ENCODE assay signal across 8 cellular contexts in genomic region chr20:53582574-53583351, GRCh38. TPM values are rescaled to one million over a fixed set of nuclear protein-coding genes. Genes with fewer than 3 reads are reported as not detected.
DNase-seq lines count a peak whose midpoint lies in the region; ATAC-seq and FAIRE-seq lines count a peak whose summit lies in the region.

No MANE protein-coding gene starts in this region.

- peaks cover 32% of the 10 kb centered on the region for H3K36me3 Mint-ChIP-seq in activated naive CD8-positive, alpha-beta T cell treated with anti-CD3 and anti-CD28 coated beads, Interleukin-2, amount 50 U/mL, for 24 hours (ENCODE audit: low read depth)
- peaks cover 8 to 26% (median 14%) of the 10 kb centered on the region in 3 donors for H3K36me3 Mint-ChIP-seq in immature natural killer cell

- no peaks in the 10 kb centered on the region for H3K9me3 Mint-ChIP-seq in activated naive CD8-positive, alpha-beta T cell treated with anti-CD3 and anti-CD28 coated beads, Interleukin-2, amount 50 U/mL, for 24 hours
- no peaks in the 10 kb centered on the region for H3K9me3 Mint-ChIP-seq in immature natural killer cell

- H3K4me3 Mint-ChIP-seq in activated naive CD8-positive, alpha-beta T cell treated with anti-CD3 and anti-CD28 coated beads, Interleukin-2, amount 50 U/mL, for 24 hours: peak overlapping the region; percentile 85
- H3K4me3 Mint-ChIP-seq in immature natural killer cell: peak overlapping the region; percentile 64 to 96 (median 67)

- peak; percentile 65 for ATAC-seq in activated naive CD8-positive, alpha-beta T cell treated with anti-CD3 and anti-CD28 coated beads, Interleukin-2, amount 50 U/mL, for 24 hours
- ATAC-seq in GM21737 (IDR thresholded peaks at IDR 0.05; ENCODE audit: unreplicated experiment) (no peak), GM21723 (IDR thresholded peaks at IDR 0.05; ENCODE audit: unreplicated experiment) (no peak)

- FAIRE-seq in GM19239 (lab: Jason Lieb, UNC): no peak

- DNase-seq in GM04503 (ENCODE audit: low read depth) (peak; percentile 93), NOMO-1 (lab: John Stamatoyannopoulos, UW; ENCODE audit: unreplicated experiment in 2 of 2) (peak; percentile 79 to 87), immature natural killer cell (no peak), GM19239 (ENCODE audit: insufficient read length, low spot score) (no peak)
- peak; percentile 43 for DNase-seq in activated naive CD8-positive, alpha-beta T cell treated with anti-CD3 and anti-CD28 coated beads, Interleukin-2, amount 50 U/mL, for 24 hours
- peak; percentile 33 to 51 for DNase-seq in stimulated activated CD8-positive, alpha-beta memory T cell treated with anti-CD3 and anti-CD28 coated beads, Interleukin-7, amount 100 ng/mL, for 4 hours (ENCODE audit: low read depth in 2 of 2)

- H3K27me3 Mint-ChIP-seq in activated naive CD8-positive, alpha-beta T cell treated with anti-CD3 and anti-CD28 coated beads, Interleukin-2, amount 50 U/mL, for 24 hours: no peaks in the 10 kb centered on the region
- H3K27me3 Mint-ChIP-seq in immature natural killer cell (ENCODE audit: low read depth in 3 of 3): no peaks in the 10 kb centered on the region

- H3K27ac Mint-ChIP-seq in activated naive CD8-positive, alpha-beta T cell treated with anti-CD3 and anti-CD28 coated beads, Interleukin-2, amount 50 U/mL, for 24 hours: peak overlapping the region; percentile 95
- H3K27ac Mint-ChIP-seq in immature natural killer cell: peak overlapping the region; percentile 81 to 95 (median 90)

- H3K4me1 Mint-ChIP-seq in activated naive CD8-positive, alpha-beta T cell treated with anti-CD3 and anti-CD28 coated beads, Interleukin-2, amount 50 U/mL, for 24 hours: peaks cover 94% of the 10 kb centered on the region
- peaks cover 81 to 99% of the 10 kb centered on the region in 2 donors for H3K4me1 Mint-ChIP-seq in immature natural killer cell

RNA-seq across cellular contexts. Expression of gene ZNF217, which starts 10.9 kb away (rescaled TPM):
- 10 to 100 TPM in 2 of 3 donors, 1 to 10 TPM in 1; 10.0 to 33.5 (median 16.2) TPM for polyA plus RNA-seq in immature natural killer cell

Comparison
In these comparisons a context has a peak if more than half of its experiments do, and no peak if none do; other contexts are left out.
1. DNase-seq: peak in GM04503 (single experiment), NOMO-1 (2 of 2), activated naive CD8-positive, alpha-beta T cell treated with anti-CD3 and anti-CD28 coated beads, Interleukin-2, amount 50 U/mL, for 24 hours (single experiment) and stimulated activated CD8-positive, alpha-beta memory T cell treated with anti-CD3 and anti-CD28 coated beads, Interleukin-7, amount 100 ng/mL, for 4 hours (2 of 2); none in immature natural killer cell (0 of 3) and GM19239 (single experiment).